Comparison of ENCODE assay signal across 8 cellular contexts in genomic region chr10:96089116-96089515, GRCh38. TPM values are rescaled to one million over a fixed set of nuclear protein-coding genes. Genes with fewer than 3 reads are reported as not detected.
A peak's percentile ranks its signal among the peaks of the same experiment; 100 is the strongest.
DNase-seq lines count a peak whose midpoint lies in the region; ATAC-seq, FAIRE-seq and TF ChIP-seq lines count a peak whose summit lies in the region.

No MANE protein-coding gene starts in this region.

- no peak for TF ChIP-seq POLR2A in GM12891 (IDR thresholded peaks at IDR 0.05; ENCODE audit: low read depth, low read length)

- H4K20me1 ChIP-seq in SK-N-SH (ENCODE audit: insufficient read depth) (no peaks in the 10 kb centered on the region), smooth muscle cell (ENCODE audit: low read depth) (no peaks in the 10 kb centered on the region)

- TF ChIP-seq RAD21 in SK-N-SH (IDR thresholded peaks at IDR 0.05; ENCODE audit: low read length) = no peak

- ATAC-seq in SK-N-SH treated with all-trans-retinoic acid at 6 μM for 48 hours = no peak

- H3K9me3 ChIP-seq in SK-N-SH (no peaks in the 10 kb centered on the region), smooth muscle cell (replicated peaks; ENCODE audit: low read depth) (no peaks in the 10 kb centered on the region)

- H3K4me2 ChIP-seq in SK-N-SH (peak overlapping the region; percentile 78), smooth muscle cell (no peak overlapping the region)

- DNase-seq in SK-N-SH = no peak
- peak; percentile 27 for DNase-seq in SW480 (ENCODE audit: low spot score)
- DNase-seq in fibroblast of villous mesenchyme (ENCODE audit: low read depth) = no peak
- DNase-seq in smooth muscle cell (lab: John Stamatoyannopoulos, UW; ENCODE audit: unreplicated experiment) = no peak
- no peak for DNase-seq in amniotic stem cell (lab: John Stamatoyannopoulos, UW)
- DNase-seq in GM12891 (ENCODE audit: insufficient read length, low spot score) = no peak
- no peak for DNase-seq in SHP77 (lab: John Stamatoyannopoulos, UW)

- H3K27me3 ChIP-seq in SK-N-SH (ENCODE audit: insufficient read depth) (no peaks in the 10 kb centered on the region; the same call in 1 of the 2 replicates), smooth muscle cell (ENCODE audit: low read depth) (no peaks in the 10 kb centered on the region)

- WGBS in SK-N-SH (ENCODE audit: low lambda C conversion rate) = 71% methylated on average over 2 of the region's 2 CpGs
- WGBS in smooth muscle cell (ENCODE audit: low lambda C conversion rate) = 91% methylated on average over 2 of the region's 2 CpGs

- H3K4me3 ChIP-seq in SK-N-SH (ENCODE audit: low read depth in 2 of 2, low read length in 1 of 2) (peak overlapping the region; percentile 81 to 82), fibroblast of villous mesenchyme (ENCODE audit: low read depth, low read length) (peak overlapping the region; percentile 93), smooth muscle cell (peak overlapping the region; percentile 8)

- H3F3A ChIP-seq in SK-N-SH (replicated peaks; ENCODE audit: insufficient read depth) (no peaks in the 10 kb centered on the region), smooth muscle cell (ENCODE audit: low read depth) (no peaks in the 10 kb centered on the region)

- H3K27ac ChIP-seq in SK-N-SH (ENCODE audit: low read depth in 2 of 2, low read length in 1 of 2) = peak overlapping the region; percentile 89 to 94; a peak in 3 of 4 replicates
- no peak overlapping the region for H3K27ac ChIP-seq in smooth muscle cell (ENCODE audit: low read depth)

- no peaks in the 10 kb centered on the region for H3K9me2 ChIP-seq in SK-N-SH

- TF ChIP-seq EP300 in SK-N-SH (IDR thresholded peaks at IDR 0.05; ENCODE audit: borderline replicate concordance in 1 of 2, low read depth in 1 of 2, low read length in 1 of 2) = no peak

- H3K36me3 ChIP-seq in SK-N-SH (replicated peaks in 1 of 2; ENCODE audit: control insufficient read depth in 1 of 2, insufficient read depth in 2 of 2, low read length in 1 of 2) = no peaks in the 10 kb centered on the region
- H3K36me3 ChIP-seq in smooth muscle cell (ENCODE audit: low read depth) = no peaks in the 10 kb centered on the region

- H2AFZ ChIP-seq in SK-N-SH (ENCODE audit: low read depth) = peak overlapping the region; percentile 98
- no peak overlapping the region for H2AFZ ChIP-seq in smooth muscle cell (ENCODE audit: low read depth)

- H3K9ac ChIP-seq in SK-N-SH (peak overlapping the region; percentile 68; the same call in 1 of the 2 replicates), smooth muscle cell (ENCODE audit: low read depth) (no peak overlapping the region)

- H3K4me1 ChIP-seq in SK-N-SH (ENCODE audit: control insufficient read depth in 1 of 2, insufficient read depth in 2 of 2, low read depth in 1 of 2, low read length in 1 of 2) = peaks cover 0 to 4% of the 10 kb centered on the region in 2 experiments; a peak in 2 of 4 replicates
- no peaks in the 10 kb centered on the region for H3K4me1 ChIP-seq in smooth muscle cell (ENCODE audit: low read depth)

- H3K79me2 ChIP-seq in SK-N-SH (ENCODE audit: insufficient read depth) (no peaks in the 10 kb centered on the region), smooth muscle cell (ENCODE audit: low read depth) (no peaks in the 10 kb centered on the region)

- FAIRE-seq in GM12891 (lab: Jason Lieb, UNC) = no peak

- CTCF ChIA-PET in SK-N-SH (lab: Yijun Ruan, JAX) = interaction anchor here (0.7 to 1.5 kb wide), 2 partner anchors 41 to 72 kb away, joined by 3 to 8 read pairs; partner anchors contain the start of gene ZNF518A

- TF ChIP-seq CTCF in SK-N-SH (IDR thresholded peaks at IDR 0.05) (no peak), fibroblast of villous mesenchyme (IDR thresholded peaks at IDR 0.05; ENCODE audit: insufficient read depth, low read depth, low read length) (no peak), smooth muscle cell (IDR thresholded peaks at IDR 0.05; ENCODE audit: borderline replicate concordance, insufficient read depth, poor library complexity, severe bottlenecking) (no peak)

- POLR2A ChIA-PET in SK-N-SH (lab: Yijun Ruan, JAX) = interaction anchor here (0.6 to 2.6 kb wide), 6 partner anchors 12 to 66 kb away, joined by 3 to 114 read pairs (median 4); partner anchors contain the start of genes CCNJ and ZNF518A

TF ChIP-seq in SK-N-SH, 30 proteins besides CTCF, POLR2A, EP300 and RAD21 (continues in another document):
- TF ChIP-seq CHD2 (IDR thresholded peaks at IDR 0.05; ENCODE audit: low read length, partially characterized antibody) (no peak), SIN3A (IDR thresholded peaks at IDR 0.05; ENCODE audit: borderline replicate concordance, low read depth, low read length) (no peak), MXI1 (IDR thresholded peaks at IDR 0.05; ENCODE audit: low read depth, low read length) (no peak), PBX3 (IDR thresholded peaks at IDR 0.05) (no peak), GATA2 (CRISPR knock-in tag; IDR thresholded peaks at IDR 0.05) (no peak), NRF1 (IDR thresholded peaks at IDR 0.05; ENCODE audit: low read depth, low read length) (no peak), SMC3 (IDR thresholded peaks at IDR 0.05; ENCODE audit: low read depth, low read length) (no peak), NFIC (IDR thresholded peaks at IDR 0.05; ENCODE audit: borderline replicate concordance) (no peak)

TF ChIP-seq in SK-N-SH treated with all-trans-retinoic acid at 6 μM for 48 hours, 23 proteins besides CTCF, POLR2A, EP300 and RAD21 (continues in another document):
- no peak for TF ChIP-seq TOX (CRISPR knock-in tag; IDR thresholded peaks at IDR 0.05; ENCODE audit: borderline replicate concordance)
- TF ChIP-seq, protein P1, sequence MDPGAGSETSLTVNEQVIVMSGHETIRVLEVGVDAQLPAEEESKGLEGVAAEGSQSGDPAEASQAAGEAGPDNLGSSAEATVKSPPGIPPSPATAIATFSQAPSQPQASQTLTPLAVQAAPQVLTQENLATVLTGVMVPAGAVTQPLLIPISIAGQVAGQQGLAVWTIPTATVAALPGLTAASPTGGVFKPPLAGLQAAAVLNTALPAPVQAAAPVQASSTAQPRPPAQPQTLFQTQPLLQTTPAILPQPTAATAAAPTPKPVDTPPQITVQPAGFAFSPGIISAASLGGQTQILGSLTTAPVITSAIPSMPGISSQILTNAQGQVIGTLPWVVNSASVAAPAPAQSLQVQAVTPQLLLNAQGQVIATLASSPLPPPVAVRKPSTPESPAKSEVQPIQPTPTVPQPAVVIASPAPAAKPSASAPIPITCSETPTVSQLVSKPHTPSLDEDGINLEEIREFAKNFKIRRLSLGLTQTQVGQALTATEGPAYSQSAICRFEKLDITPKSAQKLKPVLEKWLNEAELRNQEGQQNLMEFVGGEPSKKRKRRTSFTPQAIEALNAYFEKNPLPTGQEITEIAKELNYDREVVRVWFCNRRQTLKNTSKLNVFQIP (CRISPR knock-in tag; IDR thresholded peaks at IDR 0.05; ENCODE audit: borderline replicate concordance, low read depth) = no peak
- no peak for TF ChIP-seq ZC3H10 (CRISPR knock-in tag; IDR thresholded peaks at IDR 0.05)
- no peak for TF ChIP-seq BACH2 (CRISPR knock-in tag; IDR thresholded peaks at IDR 0.05; ENCODE audit: borderline replicate concordance)
- no peak for TF ChIP-seq OSR1 (CRISPR knock-in tag; IDR thresholded peaks at IDR 0.05)
- TF ChIP-seq ARNTL (CRISPR knock-in tag; IDR thresholded peaks at IDR 0.05; ENCODE audit: borderline replicate concordance, low read depth) = no peak
- TF ChIP-seq GLIS3 (CRISPR knock-in tag; IDR thresholded peaks at IDR 0.05) = no peak
- TF ChIP-seq ZFP30 (CRISPR knock-in tag; IDR thresholded peaks at IDR 0.05) = no peak
- no peak for TF ChIP-seq PPARA (CRISPR knock-in tag; IDR thresholded peaks at IDR 0.05; ENCODE audit: borderline replicate concordance)
- TF ChIP-seq ZNF8 (CRISPR knock-in tag; IDR thresholded peaks at IDR 0.05) = no peak

TF ChIP-seq in GM12891, 5 proteins besides CTCF, POLR2A, EP300 and RAD21:
- TF ChIP-seq POLR2AphosphoS5 (IDR thresholded peaks at IDR 0.05; ENCODE audit: low read depth, low read length) (no peak), SPI1 (IDR thresholded peaks at IDR 0.05; ENCODE audit: low read depth, low read length) (no peak)
TF ChIP-seq in GM12891: peak in this region for 0.

RNA-seq across cellular contexts. Expression of gene ZNF518A, which starts 41.0 kb away (rescaled TPM):
- 1.7 and 2.4 TPM in 2 replicates for polyA plus RNA-seq in SK-N-SH (2012; rRNA removed)
- polyA plus RNA-seq in SK-N-SH (2012; cell fraction: cytosol; rRNA removed) = 1.8 and 2.9 TPM in 2 replicates
- 5.3 and 11.1 TPM in 2 replicates for polyA plus RNA-seq in SK-N-SH (2012; cell fraction: nucleus; rRNA removed)
- total RNA-seq in fibroblast of villous mesenchyme = 13.5 and 19.9 TPM in 2 replicates
- 26.9 and 32.4 TPM in 2 replicates for total RNA-seq in smooth muscle cell
- 9.0 and 11.9 TPM in 2 replicates for polyA plus RNA-seq in smooth muscle cell
- polyA plus RNA-seq in GM12891 (2012; ENCODE audit: low read depth, missing spikeins) = 7.1 TPM

RNA-seq across cellular contexts. Expression of gene CCNJ, which starts 45.7 kb away (rescaled TPM):
- 4.3 and 5.6 TPM in 2 replicates for polyA plus RNA-seq in SK-N-SH (2012; rRNA removed)
- polyA plus RNA-seq in SK-N-SH (2012; cell fraction: cytosol; rRNA removed) = 4.3 and 5.2 TPM in 2 replicates
- polyA plus RNA-seq in SK-N-SH (2012; cell fraction: nucleus; rRNA removed) = 4.3 and 7.8 TPM in 2 replicates
- 5.8 and 7.8 TPM in 2 replicates for total RNA-seq in fibroblast of villous mesenchyme
- total RNA-seq in smooth muscle cell = 8.8 and 13.2 TPM in 2 replicates
- polyA plus RNA-seq in smooth muscle cell = 5.2 and 5.4 TPM in 2 replicates
- 2.1 TPM for polyA plus RNA-seq in GM12891 (2012; ENCODE audit: low read depth, missing spikeins)

Comparison
In these comparisons a context has a peak if more than half of its experiments do, and no peak if none do; other contexts are left out.
1. H3K4me3 ChIP-seq: peak in every context shown above with its lines; median percentile 93 in fibroblast of villous mesenchyme; 82 in SK-N-SH; 8 in smooth muscle cell.